16 cellular contexts compared by ENCODE assay signal in the genomic region with DNA sequence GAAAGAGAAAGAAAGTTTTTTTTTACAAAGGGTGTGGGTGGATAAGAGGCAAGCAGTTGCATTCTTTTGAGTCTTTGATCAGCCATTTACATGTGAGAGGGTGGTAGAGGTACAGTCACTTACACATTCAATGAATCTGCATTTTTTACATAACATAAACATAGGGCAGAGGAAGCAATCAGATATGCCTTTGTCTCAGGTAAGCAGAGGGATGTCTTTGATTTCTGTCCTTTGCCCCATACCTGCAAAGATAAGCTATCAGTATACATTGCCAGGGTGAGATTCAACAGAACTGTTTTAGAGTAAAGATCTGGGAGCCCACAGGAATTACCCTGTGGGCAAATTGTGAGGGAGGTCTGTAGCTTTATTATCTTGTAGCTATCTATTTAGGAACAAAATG. TPM values are rescaled to one million over a fixed set of nuclear protein-coding genes. Genes with fewer than 3 reads are reported as not detected.
DNase-seq lines count a peak whose midpoint lies in the region; ATAC-seq and TF ChIP-seq lines count a peak whose summit lies in the region.
"Had no signal": no experiment of that assay in that cellular context is flagged by ENCODE, and none has a peak within 500 bp of the region (broad histone marks: within the 10 kb centered on the region; RNA-seq: fewer than 3 reads in every experiment).

No MANE protein-coding gene starts in this region.

- ATAC-seq in effector memory CD8-positive, alpha-beta T cell (replicated peaks): no peak
- ATAC-seq in stimulated activated effector memory CD8-positive, alpha-beta T cell treated with anti-CD3 and anti-CD28 coated beads, Interleukin-12 subunit alpha, Interleukin-12 subunit beta, amount 100 ng/mL, for 72 hours: no peak
- ATAC-seq in HG03457 (IDR thresholded peaks at IDR 0.05; ENCODE audit: unreplicated experiment) (no peak), GM18505 (IDR thresholded peaks at IDR 0.05; ENCODE audit: unreplicated experiment) (no peak)

- peaks cover 93% of the 10 kb centered on the region for H3K4me1 Mint-ChIP-seq in activated T-cell treated with anti-CD3 and anti-CD28 coated beads, Interleukin-2, amount 50 U/mL, for 24 hours (ENCODE audit: low read depth)
- H3K4me1 Mint-ChIP-seq in effector memory CD8-positive, alpha-beta T cell (ENCODE audit: low read depth in 2 of 2): peaks cover 65 to 76% of the 10 kb centered on the region in 2 donors
- H3K4me1 Mint-ChIP-seq in stimulated activated effector memory CD8-positive, alpha-beta T cell treated with anti-CD3 and anti-CD28 coated beads, Interleukin-12 subunit alpha, Interleukin-12 subunit beta, amount 100 ng/mL, for 72 hours: peaks cover 78% of the 10 kb centered on the region

- H3K4me3 Mint-ChIP-seq in activated T-cell treated with anti-CD3 and anti-CD28 coated beads, Interleukin-2, amount 50 U/mL, for 24 hours: no peak overlapping the region
- peak overlapping the region; percentile 33 to 57 for H3K4me3 Mint-ChIP-seq in effector memory CD8-positive, alpha-beta T cell
- H3K4me3 Mint-ChIP-seq in stimulated activated effector memory CD8-positive, alpha-beta T cell treated with anti-CD3 and anti-CD28 coated beads, Interleukin-12 subunit alpha, Interleukin-12 subunit beta, amount 100 ng/mL, for 72 hours: peak overlapping the region; percentile 9
- H3K4me3 Mint-ChIP-seq: memory B cell had no signal

- no peaks in the 10 kb centered on the region for H3K27me3 ChIP-seq in Peyer's patch
- H3K27me3 ChIP-seq: sigmoid colon had no signal

- peaks cover 0 to 66% (median 23%) of the 10 kb centered on the region in 4 donors for H3K4me1 ChIP-seq in Peyer's patch

- H3K27ac Mint-ChIP-seq in activated T-cell treated with anti-CD3 and anti-CD28 coated beads, Interleukin-2, amount 50 U/mL, for 24 hours: peak overlapping the region; percentile 34
- H3K27ac Mint-ChIP-seq in effector memory CD8-positive, alpha-beta T cell: peak overlapping the region; percentile 87 to 96
- H3K27ac Mint-ChIP-seq in stimulated activated effector memory CD8-positive, alpha-beta T cell treated with anti-CD3 and anti-CD28 coated beads, Interleukin-12 subunit alpha, Interleukin-12 subunit beta, amount 100 ng/mL, for 72 hours: peak overlapping the region; percentile 7
- H3K27ac Mint-ChIP-seq: memory B cell had no signal

- no peaks in the 10 kb centered on the region for H3K36me3 ChIP-seq in Peyer's patch
- H3K36me3 ChIP-seq: neutrophil, sigmoid colon had no signal

- H3K9me3 ChIP-seq in Peyer's patch: no peaks in the 10 kb centered on the region
- H3K9me3 ChIP-seq: neutrophil, sigmoid colon had no signal

- H3K27ac ChIP-seq in Peyer's patch: peak overlapping the region; percentile 53 to 82 (median 66)
- H3K27ac ChIP-seq: coronary artery, sigmoid colon had no signal

- H3K9me3 Mint-ChIP-seq in activated T-cell treated with anti-CD3 and anti-CD28 coated beads, Interleukin-2, amount 50 U/mL, for 24 hours: no peaks in the 10 kb centered on the region
- no peaks in the 10 kb centered on the region for H3K9me3 Mint-ChIP-seq in effector memory CD8-positive, alpha-beta T cell
- no peaks in the 10 kb centered on the region for H3K9me3 Mint-ChIP-seq in stimulated activated effector memory CD8-positive, alpha-beta T cell treated with anti-CD3 and anti-CD28 coated beads, Interleukin-12 subunit alpha, Interleukin-12 subunit beta, amount 100 ng/mL, for 72 hours
- H3K9me3 Mint-ChIP-seq: memory B cell had no signal

- no peak overlapping the region for H3K4me3 ChIP-seq in Peyer's patch
- H3K4me3 ChIP-seq: coronary artery, sigmoid colon had no signal

- no peak for TF ChIP-seq POLR2A in Peyer's patch (IDR thresholded peaks at IDR 0.05)
- TF ChIP-seq POLR2A in GM18505 (IDR thresholded peaks at IDR 0.05; ENCODE audit: borderline replicate concordance, extremely low read depth, insufficient read depth, insufficient read length): no peak

- no peak for TF ChIP-seq CTCF in Peyer's patch (IDR thresholded peaks at IDR 0.05)

- H3K36me3 Mint-ChIP-seq in activated T-cell treated with anti-CD3 and anti-CD28 coated beads, Interleukin-2, amount 50 U/mL, for 24 hours (ENCODE audit: low read depth): peaks cover 1% of the 10 kb centered on the region
- H3K36me3 Mint-ChIP-seq in effector memory CD8-positive, alpha-beta T cell (ENCODE audit: insufficient read depth): peaks cover 17% of the 10 kb centered on the region
- H3K36me3 Mint-ChIP-seq in stimulated activated effector memory CD8-positive, alpha-beta T cell treated with anti-CD3 and anti-CD28 coated beads, Interleukin-12 subunit alpha, Interleukin-12 subunit beta, amount 100 ng/mL, for 72 hours: no peaks in the 10 kb centered on the region
- H3K36me3 Mint-ChIP-seq: memory B cell had no signal

- no peaks in the 10 kb centered on the region for H3K27me3 Mint-ChIP-seq in activated T-cell treated with anti-CD3 and anti-CD28 coated beads, Interleukin-2, amount 50 U/mL, for 24 hours
- H3K27me3 Mint-ChIP-seq in effector memory CD8-positive, alpha-beta T cell: no peaks in the 10 kb centered on the region
- H3K27me3 Mint-ChIP-seq: memory B cell had no signal

- no peak for DNase-seq in activated T-cell treated with anti-CD3 and anti-CD28 coated beads, Interleukin-2, amount 50 U/mL, for 24 hours
- DNase-seq in activated T-cell treated with anti-CD3 and anti-CD28 coated beads for 4 hours (no peak), Peyer's patch (no peak), mesenteric fat pad (ENCODE audit: low spot score) (no peak)
- DNase-seq in effector memory CD8-positive, alpha-beta T cell: no peak
- DNase-seq in stimulated activated effector memory CD8-positive, alpha-beta T cell treated with anti-CD3 and anti-CD28 coated beads, Interleukin-12 subunit alpha, Interleukin-12 subunit beta, amount 100 ng/mL, for 72 hours (ENCODE audit: low spot score in 2 of 2): no peak
- DNase-seq: ACHN; IMR-90; sigmoid colon; stimulated activated CD4-positive, alpha-beta T cell treated with anti-CD3 and anti-CD28 coated beads, Interleukin-4, amount 100 ng/mL, for 24 hours had no signal

RNA-seq across cellular contexts. Expression of gene PPP1R2, which starts 5.4 kb away (rescaled TPM):
- total RNA-seq in Peyer's patch (10 to 100 TPM; 48.2 to 79.8 (median 66.0) TPM), mesenteric fat pad (37.7 TPM)

RNA-seq across cellular contexts. Expression of gene APOD, which starts 35.2 kb away (rescaled TPM):
- 10 to 100 TPM; 22.3 to 68.2 (median 35.6) TPM for total RNA-seq in Peyer's patch
- 362 TPM for total RNA-seq in mesenteric fat pad
- total RNA-seq: astrocyte, IMR-90 had no signal

Comparison
In these comparisons a context has a peak if more than half of its experiments do, and no peak if none do; other contexts are left out.
1. H3K27ac Mint-ChIP-seq: peak in every context shown above with its lines; median percentile 92 in effector memory CD8-positive, alpha-beta T cell; 34 in activated T-cell treated with anti-CD3 and anti-CD28 coated beads, Interleukin-2, amount 50 U/mL, for 24 hours; 7 in stimulated activated effector memory CD8-positive, alpha-beta T cell treated with anti-CD3 and anti-CD28 coated beads, Interleukin-12 subunit alpha, Interleukin-12 subunit beta, amount 100 ng/mL, for 72 hours.